ENCODE assay signal across 16 cellular contexts in genomic region chr1:34415140-34415539, GRCh38.
"Had no signal": no experiment of that assay in that cellular context is flagged by ENCODE, and none has a peak within 500 bp of the region (broad histone marks: within the 10 kb centered on the region; RNA-seq: fewer than 3 reads in every experiment).

No MANE protein-coding gene starts in this region.

- H3K4me3 ChIP-seq: colonic mucosa, esophagus muscularis mucosa, gastrocnemius medialis, heart right ventricle, sigmoid colon, skin epidermis, thyroid gland had no signal

- H3K9me3 ChIP-seq: colonic mucosa, esophagus muscularis mucosa, gastrocnemius medialis, heart right ventricle, neutrophil, sigmoid colon, thyroid gland had no signal

- H3K36me3 ChIP-seq: colonic mucosa, esophagus muscularis mucosa, gastrocnemius medialis, heart right ventricle, neutrophil, sigmoid colon, thyroid gland had no signal

- H3K27me3 ChIP-seq: colonic mucosa, gastrocnemius medialis, neutrophil, thyroid gland had no signal

- H3K27ac ChIP-seq: colonic mucosa, esophagus muscularis mucosa, gastrocnemius medialis, heart right ventricle, neutrophil, sigmoid colon, thyroid gland had no signal

- DNase-seq: effector CD8-positive, alpha-beta T cell; gastrocnemius medialis; heart right ventricle; hypothalamus; mammary epithelial cell; naive thymus-derived CD4-positive, alpha-beta T cell; posterior cingulate gyrus; sigmoid colon; stimulated activated CD4-positive, alpha-beta T cell treated with anti-CD3 and anti-CD28 coated beads, Interleukin-12 subunit alpha, Interleukin-12 subunit beta, amount 100 ng/mL, for 4 hours; stimulated activated naive CD4-positive, alpha-beta T cell treated with Interleukin-2 at 50 U/mL for 16 hours; thyroid gland had no signal

- H3K4me1 ChIP-seq: colonic mucosa, esophagus muscularis mucosa, gastrocnemius medialis, heart right ventricle, sigmoid colon, thyroid gland had no signal

- ATAC-seq: gastrocnemius medialis; heart right ventricle; left lobe of liver; naive thymus-derived CD4-positive, alpha-beta T cell had no signal
